Comparison of ENCODE assay signal across 16 cellular contexts in genomic region chr3:154678271-154678670, GRCh38.
DNase-seq lines count a peak whose midpoint lies in the region; ATAC-seq, FAIRE-seq and TF ChIP-seq lines count a peak whose summit lies in the region.
"Had no signal": no experiment of that assay in that cellular context is flagged by ENCODE, and none has a peak within 500 bp of the region (broad histone marks: within the 10 kb centered on the region; RNA-seq: fewer than 3 reads in every experiment).

No MANE protein-coding gene starts in this region.

- no peak overlapping the region for H3K4me3 ChIP-seq in LNCaP clone FGC (ENCODE audit: low read depth, low read length)
- H3K4me3 ChIP-seq: BLaER1 had no signal

- FAIRE-seq in D721Med (lab: Jason Lieb, UNC): peak; percentile 92
- FAIRE-seq: H1, HTR-8/SVneo had no signal

- H3K4me3 Mint-ChIP-seq in glutamatergic neuron (ENCODE audit: unreplicated experiment): peak overlapping the region; percentile 72
- H3K4me3 Mint-ChIP-seq: CD14-positive monocyte; CD4-positive, alpha-beta memory T cell; H9 had no signal

- DNase-seq in D721Med (ENCODE audit: insufficient read length, low spot score) (no peak), LNCaP clone FGC (ENCODE audit: low read depth) (peak; percentile 22), NCI-H2171 treated with DMSO at 0.1 percent for 48 hours (lab: John Stamatoyannopoulos, UW) (peak; percentile 85), glutamatergic neuron (no peak), DMS79 treated with DMSO at 0.1 percent for 48 hours (lab: John Stamatoyannopoulos, UW) (no peak)
- DNase-seq in central memory CD4-positive, alpha-beta T cell: no peak
- DNase-seq: 8988T; CD4-positive, alpha-beta memory T cell; GF-D8; H9; IMR-90 had no signal

- H3K27ac Mint-ChIP-seq in glutamatergic neuron (ENCODE audit: unreplicated experiment): peak overlapping the region; percentile 91
- H3K27ac Mint-ChIP-seq: CD14-positive monocyte; CD4-positive, alpha-beta memory T cell; H9 had no signal

- TF ChIP-seq CTCF in D721Med (IDR thresholded peaks at IDR 0.05; ENCODE audit: insufficient read depth, missing control alignments): no peak
- no peak for TF ChIP-seq CTCF in LNCaP clone FGC (IDR thresholded peaks at IDR 0.05; ENCODE audit: control insufficient read depth, extremely low read depth, insufficient read depth)
- no peak for TF ChIP-seq CTCF in glutamatergic neuron (IDR thresholded peaks at IDR 0.05; ENCODE audit: partially characterized antibody, unreplicated experiment)

- no peak for ATAC-seq in GM19395 (IDR thresholded peaks at IDR 0.05; ENCODE audit: unreplicated experiment)

- peaks cover 33% of the 10 kb centered on the region for H3K4me1 Mint-ChIP-seq in glutamatergic neuron (ENCODE audit: low read depth, unreplicated experiment)
- H3K4me1 Mint-ChIP-seq: CD14-positive monocyte; CD4-positive, alpha-beta memory T cell; H9 had no signal

- H3K9me3 Mint-ChIP-seq in glutamatergic neuron (ENCODE audit: unreplicated experiment): peaks cover 2% of the 10 kb centered on the region
- H3K9me3 Mint-ChIP-seq: H9 had no signal

- H3K27me3 Mint-ChIP-seq in glutamatergic neuron (ENCODE audit: unreplicated experiment): peaks cover 3% of the 10 kb centered on the region
- H3K27me3 Mint-ChIP-seq: CD4-positive, alpha-beta memory T cell had no signal

- peaks cover 5% of the 10 kb centered on the region for H3K36me3 Mint-ChIP-seq in glutamatergic neuron (ENCODE audit: unreplicated experiment)
- H3K36me3 Mint-ChIP-seq: CD14-positive monocyte; CD4-positive, alpha-beta memory T cell had no signal

Comparison
In these comparisons a context has a peak if more than half of its experiments do, and no peak if none do; other contexts are left out.
1. DNase-seq: peak in LNCaP clone FGC (single experiment) and NCI-H2171 treated with DMSO at 0.1 percent for 48 hours (single experiment); none in D721Med (single experiment), glutamatergic neuron (single experiment), central memory CD4-positive, alpha-beta T cell (single experiment) and DMS79 treated with DMSO at 0.1 percent for 48 hours (single experiment).